9 cellular contexts compared by ENCODE assay signal in genomic region chr5:172795401-172795977, GRCh38. TPM values are rescaled to one million over a fixed set of nuclear protein-coding genes. Genes with fewer than 3 reads are reported as not detected.
DNase-seq lines count a peak whose midpoint lies in the region; ATAC-seq and TF ChIP-seq lines count a peak whose summit lies in the region.
"Had no signal": no experiment of that assay in that cellular context is flagged by ENCODE, and none has a peak within 500 bp of the region (broad histone marks: within the 10 kb centered on the region; RNA-seq: fewer than 3 reads in every experiment).

No MANE protein-coding gene starts in this region.

- H3K36me3 ChIP-seq in hepatocyte (replicated peaks; ENCODE audit: insufficient read depth, low read depth) (no peaks in the 10 kb centered on the region), gastrocnemius medialis (no peaks in the 10 kb centered on the region)

- no peak overlapping the region for H2AFZ ChIP-seq in hepatocyte

- WGBS in hepatocyte (ENCODE audit: low lambda C conversion rate, missing lambda C conversion rate) = 74% methylated on average over 12 of the region's 12 CpGs

- in situ Hi-C loops in gastrocnemius medialis (cut with MboI; ENCODE audit: low sequenced_read_pairs in 4 of 4) = loop anchor here in 1 of 4 donors (10.0 kb wide), 1 partner anchor 69 kb away; no protein-coding TSS in a partner anchor

- no peak overlapping the region for H3K4me2 ChIP-seq in hepatocyte

- no peaks in the 10 kb centered on the region for H3K27me3 Mint-ChIP-seq in activated T-cell treated with anti-CD3 and anti-CD28 coated beads, Interleukin-2, amount 50 U/mL, for 24 hours

- peak; percentile 78 to 88 for ATAC-seq in gastrocnemius medialis
- ATAC-seq: foreskin keratinocyte had no signal

- no peaks in the 10 kb centered on the region for H3K9me2 ChIP-seq in hepatocyte (replicated peaks; ENCODE audit: insufficient read depth)

- H3K36me3 Mint-ChIP-seq in activated T-cell treated with anti-CD3 and anti-CD28 coated beads, Interleukin-2, amount 50 U/mL, for 24 hours (ENCODE audit: low read depth) = no peaks in the 10 kb centered on the region

- H3K4me3 Mint-ChIP-seq in activated T-cell treated with anti-CD3 and anti-CD28 coated beads, Interleukin-2, amount 50 U/mL, for 24 hours = no peak overlapping the region

- no peaks in the 10 kb centered on the region for H3K9me3 ChIP-seq in hepatocyte (ENCODE audit: low read depth)
- no peaks in the 10 kb centered on the region for H3K9me3 ChIP-seq in gastrocnemius medialis

- peak overlapping the region; percentile 54 for H3K27ac ChIP-seq in hepatocyte
- H3K27ac ChIP-seq in gastrocnemius medialis = peak overlapping the region; percentile 88 to 92 (median 90)
- H3K27ac ChIP-seq: foreskin keratinocyte had no signal

- H3K4me3 ChIP-seq in hepatocyte (no peak overlapping the region), gastrocnemius medialis (peak overlapping the region in 2 of 4 donors; percentile 5 to 7)

- intact Hi-C loops in gastrocnemius medialis (cut with DNase I; ENCODE audit: low total_unique reads) = loop anchor here (1.0 to 2.0 kb wide), 3 partner anchors 18 to 73 kb away; no protein-coding TSS in a partner anchor

- no peak overlapping the region for H3K27ac Mint-ChIP-seq in activated T-cell treated with anti-CD3 and anti-CD28 coated beads, Interleukin-2, amount 50 U/mL, for 24 hours

- H3K27me3 ChIP-seq in hepatocyte (no peaks in the 10 kb centered on the region), gastrocnemius medialis (no peaks in the 10 kb centered on the region)
- H3K27me3 ChIP-seq: foreskin keratinocyte had no signal

- no peaks in the 10 kb centered on the region for H4K20me1 ChIP-seq in hepatocyte (ENCODE audit: insufficient read depth, poor library complexity, severe bottlenecking)

- DNase-seq in GM03348 (ENCODE audit: low spot score) (peak; percentile 90), astrocyte of the hippocampus (ENCODE audit: low read depth, low spot score) (peak; percentile 86), hepatocyte (ENCODE audit: low spot score) (peak; percentile 84), gastrocnemius medialis (peak; percentile 94 to 96), HuH-7.5 (ENCODE audit: low spot score) (no peak), NOMO-1 treated with DMSO at 0.1 percent for 48 hours (lab: John Stamatoyannopoulos, UW; ENCODE audit: unreplicated experiment) (no peak)
- DNase-seq in stimulated activated CD4-positive, alpha-beta T cell treated with anti-CD3 and anti-CD28 coated beads, Interleukin-2, amount 100 ng/mL, for 24 hours = no peak
- DNase-seq in activated T-cell treated with anti-CD3 and anti-CD28 coated beads, Interleukin-2, amount 50 U/mL, for 24 hours = no peak

- H3K4me1 Mint-ChIP-seq in activated T-cell treated with anti-CD3 and anti-CD28 coated beads, Interleukin-2, amount 50 U/mL, for 24 hours (ENCODE audit: low read depth) = peaks cover 12% of the 10 kb centered on the region

- peak in 1 of 2 donors; percentile 63 for TF ChIP-seq POLR2A in gastrocnemius medialis (IDR thresholded peaks at IDR 0.05)

- no peaks in the 10 kb centered on the region for H3K79me2 ChIP-seq in hepatocyte

- no peaks in the 10 kb centered on the region for H3K9me3 Mint-ChIP-seq in activated T-cell treated with anti-CD3 and anti-CD28 coated beads, Interleukin-2, amount 50 U/mL, for 24 hours

- no peak for TF ChIP-seq CTCF in hepatocyte (IDR thresholded peaks at IDR 0.05; ENCODE audit: poor library complexity)
- peak in 3 of 5 experiments; percentile 26 to 39 (median 34) for TF ChIP-seq CTCF in gastrocnemius medialis (IDR thresholded peaks at IDR 0.05 in 4 of 5, conservative IDR thresholded peaks at IDR 0.05 in 1 of 5)

- peaks cover 9% of the 10 kb centered on the region for H3K4me1 ChIP-seq in hepatocyte (ENCODE audit: insufficient read depth)
- peaks cover 51 to 60% of the 10 kb centered on the region in 2 donors for H3K4me1 ChIP-seq in gastrocnemius medialis

RNA-seq across cellular contexts. Expression of gene DUSP1, which starts 24.5 kb away (rescaled TPM):
- total RNA-seq in hepatocyte = 537 and 547 TPM in 2 replicates
- 583 and 682 TPM in 2 replicates for polyA plus RNA-seq in hepatocyte
- 1,000 to 10,000 TPM in 1 of 4 donors, 100 to 1,000 TPM in 3; 345 to 1,004 (median 793) TPM for total RNA-seq in gastrocnemius medialis

RNA-seq across cellular contexts. Expression of gene ERGIC1, which starts 38.6 kb away (rescaled TPM):
- total RNA-seq in hepatocyte (105 and 107 TPM in 2 replicates), gastrocnemius medialis (100 to 1,000 TPM in 1 of 4 donors, 10 to 100 TPM in 3; 54.4 to 108 (median 88.0) TPM)
- polyA plus RNA-seq in hepatocyte = 30.1 and 39.1 TPM in 2 replicates

Comparison
In these comparisons a context has a peak if more than half of its experiments do, and no peak if none do; other contexts are left out.
1. DNase-seq: peak in GM03348 (single experiment), astrocyte of the hippocampus (single experiment), hepatocyte (single experiment) and gastrocnemius medialis (2 of 2); none in stimulated activated CD4-positive, alpha-beta T cell treated with anti-CD3 and anti-CD28 coated beads, Interleukin-2, amount 100 ng/mL, for 24 hours (0 of 2), HuH-7.5 (single experiment), NOMO-1 treated with DMSO at 0.1 percent for 48 hours (single experiment) and activated T-cell treated with anti-CD3 and anti-CD28 coated beads, Interleukin-2, amount 50 U/mL, for 24 hours (single experiment).